ENCODE assay signal across 8 cellular contexts in the genomic region with DNA sequence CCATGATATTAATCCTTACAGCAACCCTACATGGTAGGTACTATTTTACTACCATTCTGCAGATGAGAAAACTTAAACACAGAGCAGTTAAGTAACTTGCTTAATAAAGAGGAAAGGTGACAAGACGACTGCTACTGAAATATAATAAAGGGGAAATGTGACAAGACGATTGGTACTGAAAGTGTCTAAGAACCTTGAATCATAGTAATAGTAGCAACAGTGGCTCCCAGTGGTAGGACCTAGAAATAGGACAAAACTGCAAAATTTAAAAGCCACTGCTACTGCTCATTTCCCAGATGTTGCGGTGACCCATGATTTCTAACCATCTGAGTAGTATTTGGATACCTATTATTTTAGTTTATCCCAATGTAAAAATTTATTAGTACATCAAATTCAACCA.
A peak's percentile ranks its signal among the peaks of the same experiment; 100 is the strongest.
DNase-seq lines count a peak whose midpoint lies in the region; ATAC-seq and TF ChIP-seq lines count a peak whose summit lies in the region.

No MANE protein-coding gene starts in this region.

- peaks cover 20% of the 10 kb centered on the region for H3K4me1 Mint-ChIP-seq in endodermal cell
- H3K4me1 Mint-ChIP-seq in CD14-positive monocyte: no peaks in the 10 kb centered on the region

- H3K27ac ChIP-seq in endodermal cell (ENCODE audit: low read depth, low read length): no peak overlapping the region

- TF ChIP-seq CTCF in endodermal cell (conservative IDR thresholded peaks at IDR 0.05) (peak; percentile 78), CD14-positive monocyte (IDR thresholded peaks at IDR 0.05) (no peak)

- H3K27ac Mint-ChIP-seq in endodermal cell (no peak overlapping the region), CD14-positive monocyte (no peak overlapping the region)

- intact Hi-C loops in CD14-positive monocyte (cut with micrococcal nuclease): no loop called here

- no peaks in the 10 kb centered on the region for H3K9me3 ChIP-seq in endodermal cell (ENCODE audit: control insufficient read depth, low read length)

- H3K4me1 ChIP-seq in endodermal cell (ENCODE audit: control insufficient read depth, insufficient read depth, low read length): no peaks in the 10 kb centered on the region

- peaks cover 16% of the 10 kb centered on the region for H3K9me3 Mint-ChIP-seq in endodermal cell
- H3K9me3 Mint-ChIP-seq in CD14-positive monocyte: peaks cover 0 to 8% (median 4%) of the 10 kb centered on the region in 7 donors

- H3K27me3 Mint-ChIP-seq in endodermal cell (ENCODE audit: insufficient read depth) (no peaks in the 10 kb centered on the region), CD14-positive monocyte (ENCODE audit: low read depth in 3 of 3) (peaks cover 0 to 13% (median 0%) of the 10 kb centered on the region in 3 donors)

- no peak overlapping the region for H3K9ac ChIP-seq in endodermal cell (ENCODE audit: extremely low read depth, low read length, poor library complexity, severe bottlenecking)

- WGBS in endodermal cell (ENCODE audit: insufficient coverage in 1 of 2, insufficient read length in 1 of 2), 2 experiments: 42 to 49% methylated on average over 2 to 3 of the region's 3 CpGs

- DNase-seq in COLO668 (lab: John Stamatoyannopoulos, UW; ENCODE audit: unreplicated experiment) (peak; percentile 2), endodermal cell (no peak), ureter (ENCODE audit: low spot score) (no peak), NCI-H2227 (lab: John Stamatoyannopoulos, UW; ENCODE audit: unreplicated experiment) (no peak), CD14-positive monocyte (ENCODE audit: low spot score) (no peak)

- no peaks in the 10 kb centered on the region for H3K27me3 ChIP-seq in endodermal cell (ENCODE audit: control insufficient read depth, insufficient read depth, low read length, poor library complexity, severe bottlenecking)

- peak; percentile 75 for ATAC-seq in GM19455 (IDR thresholded peaks at IDR 0.05; ENCODE audit: unreplicated experiment)
- peak; percentile 90 for ATAC-seq in HG03520 (IDR thresholded peaks at IDR 0.05; ENCODE audit: unreplicated experiment)
- ATAC-seq in HG03571 (IDR thresholded peaks at IDR 0.05; ENCODE audit: unreplicated experiment): no peak

- no peak overlapping the region for H3K4me3 ChIP-seq in endodermal cell (ENCODE audit: low read length)

- H3K4me3 Mint-ChIP-seq in endodermal cell: no peak overlapping the region
- H3K4me3 Mint-ChIP-seq in CD14-positive monocyte: no peak overlapping the region

- H3K36me3 ChIP-seq in endodermal cell (ENCODE audit: control insufficient read depth, insufficient read depth, low read length): no peaks in the 10 kb centered on the region

- H3K36me3 Mint-ChIP-seq in endodermal cell (ENCODE audit: low read depth) (peaks cover 7% of the 10 kb centered on the region), CD14-positive monocyte (no peaks in the 10 kb centered on the region)
